ENCODE assay signal across 22 cellular contexts in the genomic region with DNA sequence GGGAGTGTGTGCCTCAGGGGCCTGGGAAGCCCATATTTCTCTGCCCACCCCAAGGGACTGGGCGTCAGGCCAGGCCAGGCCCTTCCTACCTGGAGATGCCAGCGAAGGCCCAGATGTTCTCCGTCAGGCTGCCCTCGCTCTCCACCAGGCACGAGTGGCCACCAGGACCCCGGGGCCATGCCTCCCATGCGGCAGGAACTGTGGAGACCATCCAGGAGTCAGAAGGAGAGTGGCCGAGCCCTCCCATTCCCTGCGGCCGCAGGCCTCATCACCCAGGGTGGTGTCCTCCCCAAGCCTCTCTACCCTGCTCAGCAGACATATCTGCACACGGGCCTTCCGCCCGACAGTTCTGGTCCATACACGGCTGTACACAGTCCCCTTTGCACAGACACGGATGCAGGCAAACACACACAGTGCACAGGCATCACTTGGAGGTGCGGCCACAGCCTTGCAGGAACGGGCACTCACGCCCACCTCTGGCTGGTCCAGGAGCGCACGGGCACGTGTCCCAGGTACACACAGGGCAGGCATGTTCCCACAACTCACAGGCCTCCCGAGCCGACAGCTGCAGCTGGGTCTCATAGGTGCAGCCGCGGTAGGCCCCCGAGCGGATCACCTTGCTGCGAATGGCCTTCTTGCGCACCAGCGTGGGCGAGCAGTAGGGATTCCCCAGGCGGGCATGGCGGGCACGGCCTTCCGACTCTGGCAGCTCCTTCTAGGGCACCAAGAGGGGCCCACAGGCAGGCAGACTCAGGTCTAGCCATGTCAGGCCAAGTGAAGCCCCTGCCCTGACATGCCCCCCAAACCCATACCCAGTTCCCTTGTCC. TPM values are rescaled to one million over a fixed set of nuclear protein-coding genes. Genes with fewer than 3 reads are reported as not detected.
DNase-seq lines count a peak whose midpoint lies in the region; ATAC-seq lines count a peak whose summit lies in the region.
"Had no signal": no experiment of that assay in that cellular context is flagged by ENCODE, and none has a peak within 500 bp of the region (broad histone marks: within the 10 kb centered on the region; RNA-seq: fewer than 3 reads in every experiment).

No MANE protein-coding gene starts in this region.

- peak overlapping the region; percentile 18 for H2BK120ac ChIP-seq in neuronal stem cell (ENCODE audit: low read depth, low read length)

- H3K18ac ChIP-seq in neuronal stem cell (ENCODE audit: low read length): peak overlapping the region; percentile 64

- H3K36me3 ChIP-seq in neuronal stem cell (replicated peaks in 1 of 2; ENCODE audit: control insufficient read depth in 2 of 2, insufficient read depth in 2 of 2, low read length in 2 of 2): peaks cover 0 to 2% of the 10 kb centered on the region in 2 donors
- H3K36me3 ChIP-seq: brain microvascular endothelial cell, heart left ventricle, SJCRH30 had no signal

- no CpG with 5 or more reads among the region's 35 CpGs for WGBS in neuronal stem cell (ENCODE audit: extremely low coverage in 2 of 2, insufficient read length in 2 of 2, insufficient replicate concordance in 1 of 2), 2 donors

- H3K4me3 ChIP-seq in neuronal stem cell (ENCODE audit: low read length in 2 of 2): no peak overlapping the region
- H3K4me3 ChIP-seq: heart left ventricle, SJCRH30 had no signal

- H2BK5ac ChIP-seq in neuronal stem cell (ENCODE audit: low read length): peak overlapping the region; percentile 53

- H4K91ac ChIP-seq in neuronal stem cell (ENCODE audit: low read depth, low read length, poor library complexity): no peak overlapping the region

- H3K23ac ChIP-seq in neuronal stem cell (ENCODE audit: low read depth, low read length, poor library complexity): peak overlapping the region; percentile 89

- H3K4ac ChIP-seq in neuronal stem cell (ENCODE audit: low read length): peak overlapping the region; percentile 53

- DNase-seq in left ventricle myocardium superior (peak; percentile 18), Right ventricle myocardium inferior (ENCODE audit: missing footprints) (no peak), neuronal stem cell (ENCODE audit: low spot score) (no peak), NCI-H1092 treated with DMSO at 0.1 percent for 48 hours (lab: John Stamatoyannopoulos, UW) (no peak)
- DNase-seq in activated CD8-positive, alpha-beta memory T cell treated with anti-CD3 and anti-CD28 coated beads, Interleukin-2, amount 50 U/mL, for 48 hours: peak; percentile 46
- no peak for DNase-seq in activated CD4-positive, alpha-beta T cell treated with anti-CD3 and anti-CD28 coated beads, Interleukin-2, amount 50 U/mL, for 4 hours
- DNase-seq: activated CD4-positive, alpha-beta T cell treated with anti-CD3 and anti-CD28 coated beads, Interleukin-2, amount 50 U/mL, for 1 hour; activated T-cell treated with anti-CD3 and anti-CD28 coated beads, Interleukin-2, amount 50 U/mL, for 4 hours; brain microvascular endothelial cell; CD4-positive, alpha-beta memory T cell; GF-D8; GOT3; MV-4-11; NCI-H1694 treated with DMSO at 0.1 percent for 48 hours; nucleus accumbens; PC-3; SJCRH30; stimulated activated CD4-positive, alpha-beta T cell treated with anti-CD3 and anti-CD28 coated beads, Interleukin-15, amount 100 ng/mL, for 24 hours had no signal

- no peak overlapping the region for H2BK15ac ChIP-seq in neuronal stem cell (ENCODE audit: low read length)

- no peak overlapping the region for H2AFZ ChIP-seq in neuronal stem cell (ENCODE audit: low read length)

- H2AK5ac ChIP-seq in neuronal stem cell (ENCODE audit: low read depth, low read length): peak overlapping the region; percentile 63

- peaks cover 0 to 2% of the 10 kb centered on the region in 2 donors for H3K4me1 ChIP-seq in neuronal stem cell (ENCODE audit: control insufficient read depth in 2 of 2, insufficient read depth in 1 of 2, low read depth in 1 of 2, low read length in 2 of 2)
- H3K4me1 ChIP-seq: heart left ventricle, SJCRH30 had no signal

- peaks cover 0 to 2% (median 0%) of the 10 kb centered on the region in 3 experiments for H3K27me3 ChIP-seq in neuronal stem cell (ENCODE audit: control insufficient read depth in 3 of 3, insufficient read depth in 3 of 3, low read depth in 1 of 3, low read length in 3 of 3)
- H3K27me3 ChIP-seq: brain microvascular endothelial cell, SJCRH30 had no signal

- H3K27ac ChIP-seq in neuronal stem cell (replicated peaks; ENCODE audit: low read length): no peak overlapping the region
- H3K27ac ChIP-seq: brain microvascular endothelial cell, heart left ventricle, KMS-11, SJCRH30 had no signal

- peak overlapping the region; percentile 65 for H4K8ac ChIP-seq in neuronal stem cell (ENCODE audit: low read depth, low read length)

- H3K14ac ChIP-seq in neuronal stem cell (ENCODE audit: low read length): no peak overlapping the region

- peak overlapping the region; percentile 22 for H2BK12ac ChIP-seq in neuronal stem cell (ENCODE audit: low read length)

- ATAC-seq in left ventricle myocardium superior (no peak), Right ventricle myocardium inferior (no peak), GM18870 (IDR thresholded peaks at IDR 0.05; ENCODE audit: unreplicated experiment) (no peak)
- ATAC-seq: activated T-cell treated with anti-CD3 and anti-CD28 coated beads, Interleukin-2, amount 50 U/mL, for 4 hours had no signal

- no peak overlapping the region for H3K4me2 ChIP-seq in neuronal stem cell (ENCODE audit: insufficient read depth, low read length, poor library complexity, severe bottlenecking)
- H3K4me2 ChIP-seq: KMS-11 had no signal

- peaks cover 6% of the 10 kb centered on the region for H3K79me1 ChIP-seq in neuronal stem cell (ENCODE audit: low read depth, low read length)

- no peaks in the 10 kb centered on the region for H3K9me3 ChIP-seq in neuronal stem cell (replicated peaks in 1 of 2; ENCODE audit: control insufficient read depth in 2 of 2, insufficient read depth in 1 of 2, low read depth in 1 of 2, low read length in 2 of 2)
- H3K9me3 ChIP-seq: heart left ventricle, SJCRH30 had no signal

- intact Hi-C loops in left ventricle myocardium superior (cut with micrococcal nuclease): no loop called here
- intact Hi-C loops in Right ventricle myocardium inferior (cut with DNase I): no loop called here

- H3K9ac ChIP-seq in neuronal stem cell (ENCODE audit: low read depth, low read length, poor library complexity): peak overlapping the region; percentile 44
- H3K9ac ChIP-seq: KMS-11 had no signal

RNA-seq across cellular contexts. Expression of a gene that starts 5.9 kb away (rescaled TPM):
- 3.5 TPM for total RNA-seq in left ventricle myocardium superior
- total RNA-seq in Right ventricle myocardium inferior: 6.0 TPM
- polyA plus RNA-seq in neuronal stem cell (2013, experiment 1 of 2): 5.8 TPM
- 5.8 TPM for polyA plus RNA-seq in neuronal stem cell (2013, experiment 2 of 2)
- total RNA-seq: activated T-cell treated with anti-CD3 and anti-CD28 coated beads, Interleukin-2, amount 50 U/mL, for 4 hours; CD4-positive, alpha-beta memory T cell had no signal
- polyA plus RNA-seq: CD4-positive, alpha-beta memory T cell had no signal

RNA-seq across cellular contexts. Expression of a gene that starts 8.8 kb away (rescaled TPM):
- total RNA-seq in left ventricle myocardium superior (not detected), Right ventricle myocardium inferior (not detected)
- 5.5 TPM for polyA plus RNA-seq in neuronal stem cell (2013, experiment 1 of 2)
- polyA plus RNA-seq in neuronal stem cell (2013, experiment 2 of 2): 5.3 TPM
- polyA plus RNA-seq: CD4-positive, alpha-beta memory T cell; liver had no signal

Comparison
In these comparisons a context has a peak if more than half of its experiments do, and no peak if none do; other contexts are left out.
1. DNase-seq: peak in left ventricle myocardium superior (single experiment) and activated CD8-positive, alpha-beta memory T cell treated with anti-CD3 and anti-CD28 coated beads, Interleukin-2, amount 50 U/mL, for 48 hours (single experiment); none in Right ventricle myocardium inferior (single experiment), neuronal stem cell (single experiment), NCI-H1092 treated with DMSO at 0.1 percent for 48 hours (single experiment) and activated CD4-positive, alpha-beta T cell treated with anti-CD3 and anti-CD28 coated beads, Interleukin-2, amount 50 U/mL, for 4 hours (0 of 2).